In genomic region chr2:173965372-173966025, GRCh38 we compare ENCODE assay signal across 8 cellular contexts. TPM values are rescaled to one million over a fixed set of nuclear protein-coding genes. Genes with fewer than 3 reads are reported as not detected.
DNase-seq lines count a peak whose midpoint lies in the region; ATAC-seq, FAIRE-seq and TF ChIP-seq lines count a peak whose summit lies in the region.

TSS of gene SP3 (minus strand) at chr2:173965373. CDS start at chr2:173965171, 202 bp downstream.

- ATAC-seq in GM21723 (IDR thresholded peaks at IDR 0.05; ENCODE audit: unreplicated experiment), result peak; percentile 78
- ATAC-seq in activated T-cell treated with anti-CD3 and anti-CD28 coated beads, Interleukin-2, amount 50 U/mL, for 72 hours (replicated peaks in 1 of 2), result peak; percentile 71 to 77

- peak; percentile 77 for TF ChIP-seq POLR2A in esophagus muscularis mucosa (IDR thresholded peaks at IDR 0.05; ENCODE audit: low read depth)

- intact Hi-C loops in esophagus muscularis mucosa (cut with DNase I), result loop anchor here (5.0 to 10.0 kb wide), 2 partner anchors 49 to 77 kb away; no protein-coding TSS in a partner anchor

- DNase-seq in DMS53 treated with DMSO at 0.1 percent for 48 hours (lab: John Stamatoyannopoulos, UW; ENCODE audit: unreplicated experiment), result peak; percentile 94
- DNase-seq in KG1 (lab: John Stamatoyannopoulos, UW), result peak; percentile 91
- DNase-seq in RCC 7860 (ENCODE audit: low spot score), result peak; percentile 95
- peak; percentile 94 to 97 for DNase-seq in activated T-cell treated with anti-CD3 and anti-CD28 coated beads, Interleukin-2, amount 50 U/mL, for 72 hours
- peak; percentile 99 for DNase-seq in esophagus muscularis mucosa (ENCODE audit: extremely low spot score)
- peak; percentile 98 for DNase-seq in myocyte (ENCODE audit: low read depth)
- DNase-seq in stimulated activated CD8-positive, alpha-beta memory T cell treated with anti-CD3 and anti-CD28 coated beads, Interleukin-7, amount 100 ng/mL, for 48 hours (ENCODE audit: extremely low read depth in 1 of 2, low read depth in 1 of 2), result peak; percentile 87 to 93

- TF ChIP-seq CTCF in esophagus muscularis mucosa (IDR thresholded peaks at IDR 0.05), result no peak

- peaks cover 39% of the 10 kb centered on the region for H3K4me1 Mint-ChIP-seq in activated T-cell treated with anti-CD3 and anti-CD28 coated beads, Interleukin-2, amount 50 U/mL, for 72 hours (ENCODE audit: low read depth)

- H3K9me3 Mint-ChIP-seq in activated T-cell treated with anti-CD3 and anti-CD28 coated beads, Interleukin-2, amount 50 U/mL, for 72 hours, result no peaks in the 10 kb centered on the region

- H3K36me3 Mint-ChIP-seq in activated T-cell treated with anti-CD3 and anti-CD28 coated beads, Interleukin-2, amount 50 U/mL, for 72 hours (ENCODE audit: insufficient read depth in 2 of 2), result peaks cover 6 to 20% of the 10 kb centered on the region in 2 donors

- H3K4me3 Mint-ChIP-seq in activated T-cell treated with anti-CD3 and anti-CD28 coated beads, Interleukin-2, amount 50 U/mL, for 72 hours, result peak within 1 kb of the TSS; percentile 80 to 98

- H3K27me3 Mint-ChIP-seq in activated T-cell treated with anti-CD3 and anti-CD28 coated beads, Interleukin-2, amount 50 U/mL, for 72 hours (ENCODE audit: low read depth), result no peaks in the 10 kb centered on the region

- peaks cover 0 to 3% (median 0%) of the 10 kb centered on the region in 4 donors for H3K36me3 ChIP-seq in esophagus muscularis mucosa

- H3K27me3 ChIP-seq in esophagus muscularis mucosa, result no peaks in the 10 kb centered on the region

- peak; percentile 72 for FAIRE-seq in RCC 7860 (lab: Jason Lieb, UNC)

- peaks cover 0 to 5% (median 0%) of the 10 kb centered on the region in 4 donors for H3K9me3 ChIP-seq in esophagus muscularis mucosa

- 0% methylated on average over 12 of the region's 52 CpGs for WGBS in esophagus muscularis mucosa

- peak within 1 kb of the TSS; percentile 98 to 100 (median 99) for H3K4me3 ChIP-seq in esophagus muscularis mucosa

- peaks cover 28 to 36% (median 31%) of the 10 kb centered on the region in 4 donors for H3K4me1 ChIP-seq in esophagus muscularis mucosa

- no peak for TF ChIP-seq EP300 in esophagus muscularis mucosa (IDR thresholded peaks at IDR 0.05)

- H3K27ac Mint-ChIP-seq in activated T-cell treated with anti-CD3 and anti-CD28 coated beads, Interleukin-2, amount 50 U/mL, for 72 hours, result peak within 1 kb of the TSS; percentile 94

- peak within 1 kb of the TSS; percentile 100 for H3K27ac ChIP-seq in esophagus muscularis mucosa (replicated peaks in 1 of 4)

RNA-seq across cellular contexts. Expression of gene SP3, which starts in this region (rescaled TPM):
- 100 to 1,000 TPM; 106 to 128 TPM for total RNA-seq in activated T-cell treated with anti-CD3 and anti-CD28 coated beads, Interleukin-2, amount 50 U/mL, for 72 hours
- total RNA-seq in esophagus muscularis mucosa (100 to 1,000 TPM in 1 of 4 donors, 10 to 100 TPM in 3; 78.7 to 102 (median 92.2) TPM), myocyte (53.2 and 73.6 TPM in 2 replicates)
- 17.8 TPM for polyA plus RNA-seq in myocyte (2012)

Comparison
In these comparisons a context has a peak if more than half of its experiments do, and no peak if none do; other contexts are left out.
1. Peak in every context shown above with its lines: DNase-seq, ATAC-seq, H3K4me3 ChIP-seq and H3K27ac ChIP-seq.